9 cellular contexts compared by ENCODE assay signal in the genomic region with DNA sequence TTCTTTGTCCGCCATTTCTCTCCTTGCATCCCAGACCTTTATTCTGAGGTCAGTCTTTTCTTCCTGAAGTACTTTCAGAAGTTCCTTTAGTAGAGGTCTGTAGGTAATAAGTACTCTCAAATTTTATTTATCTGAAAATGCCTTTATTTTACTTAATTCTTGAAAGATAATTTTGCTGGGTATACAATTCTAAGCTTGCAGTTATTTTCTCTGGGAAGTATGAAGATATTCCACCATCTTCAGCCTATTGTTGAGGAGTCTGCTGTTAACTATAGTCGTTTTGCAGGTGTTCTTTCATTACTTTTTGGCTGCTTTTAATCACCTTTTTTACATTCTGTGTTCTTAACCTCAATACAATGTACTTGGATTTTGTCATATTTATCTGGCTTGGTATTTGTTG. TPM values are rescaled to one million over a fixed set of nuclear protein-coding genes. Genes with fewer than 3 reads are reported as not detected.
"Had no signal": no experiment of that assay in that cellular context is flagged by ENCODE, and none has a peak within 500 bp of the region (broad histone marks: within the 10 kb centered on the region; RNA-seq: fewer than 3 reads in every experiment).

No MANE protein-coding gene starts in this region.

- FAIRE-seq: HepG2, HTR-8/SVneo, K562 had no signal

- DNase-seq: IMR-90, KBM-7, KG1 had no signal

- H3K27ac ChIP-seq: HL-60, KMS-11 had no signal

- H3K4me3 ChIP-seq: K562 had no signal

RNA-seq across cellular contexts. Expression of a gene that starts 13.5 kb away (rescaled TPM):
- polyA plus RNA-seq: HepG2, IgD-negative memory B cell, K562 had no signal
